Comparison of ENCODE assay signal across 11 cellular contexts in the genomic region with DNA sequence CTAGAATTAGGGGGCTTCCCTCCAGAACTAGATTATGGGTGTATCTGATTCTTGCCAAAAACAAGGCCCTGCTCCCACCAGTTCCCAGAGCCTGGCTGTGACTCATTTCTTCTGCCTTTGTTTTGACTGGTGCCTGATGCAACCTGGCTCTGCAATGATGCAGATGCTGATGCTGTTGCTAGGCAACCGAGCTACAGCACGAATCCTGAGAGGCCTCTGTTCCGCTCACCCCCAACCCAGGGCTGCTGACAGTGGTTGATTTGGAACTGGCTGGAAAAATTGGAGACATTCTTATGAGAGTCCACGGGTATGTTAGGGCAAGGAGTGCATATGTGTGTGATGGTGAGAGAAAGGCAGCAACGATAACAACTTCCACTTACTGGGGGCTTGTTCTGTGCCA.
DNase-seq lines count a peak whose midpoint lies in the region; ATAC-seq and TF ChIP-seq lines count a peak whose summit lies in the region.
"Had no signal": no experiment of that assay in that cellular context is flagged by ENCODE, and none has a peak within 500 bp of the region (broad histone marks: within the 10 kb centered on the region; RNA-seq: fewer than 3 reads in every experiment).

No MANE protein-coding gene starts in this region.

- no peak for TF ChIP-seq CTCF in GM13976 (IDR thresholded peaks at IDR 0.05; ENCODE audit: borderline replicate concordance, control extremely low read depth, extremely low read depth, insufficient read depth, missing control alignments)

- in situ Hi-C loops in GM13976 (cut with MboI; ENCODE audit: low sequenced_read_pairs, unreplicated experiment), result no loop called here

- ATAC-seq in HG03280 (IDR thresholded peaks at IDR 0.05; ENCODE audit: unreplicated experiment), result no peak

- DNase-seq in EH (ENCODE audit: low read depth), result peak; percentile 35
- DNase-seq in HT1080 (ENCODE audit: low read depth), result peak; percentile 15
- peak; percentile 14 to 95 (median 80) for DNase-seq in anterior cingulate cortex (lab: John Stamatoyannopoulos, UW)
- DNase-seq in middle frontal gyrus (ENCODE audit: extremely low spot score, low spot score), result peak; percentile 83
- DNase-seq in GM13976 (ENCODE audit: low spot score), result no peak
- no peak for DNase-seq in central memory CD4-positive, alpha-beta T cell
- no peak for DNase-seq in LoVo (ENCODE audit: low spot score)
- DNase-seq: cerebellar nuclear complex, foreskin melanocyte, NCI-H2081 treated with DMSO at 0.1 percent for 48 hours had no signal

Comparison
In these comparisons a context has a peak if more than half of its experiments do, and no peak if none do; other contexts are left out.
1. DNase-seq: peak in EH (single experiment), HT1080 (single experiment), anterior cingulate cortex (58 of 58) and middle frontal gyrus (single experiment); none in GM13976 (single experiment), central memory CD4-positive, alpha-beta T cell (single experiment) and LoVo (single experiment).